ENCODE assay signal across 15 cellular contexts in the genomic region with DNA sequence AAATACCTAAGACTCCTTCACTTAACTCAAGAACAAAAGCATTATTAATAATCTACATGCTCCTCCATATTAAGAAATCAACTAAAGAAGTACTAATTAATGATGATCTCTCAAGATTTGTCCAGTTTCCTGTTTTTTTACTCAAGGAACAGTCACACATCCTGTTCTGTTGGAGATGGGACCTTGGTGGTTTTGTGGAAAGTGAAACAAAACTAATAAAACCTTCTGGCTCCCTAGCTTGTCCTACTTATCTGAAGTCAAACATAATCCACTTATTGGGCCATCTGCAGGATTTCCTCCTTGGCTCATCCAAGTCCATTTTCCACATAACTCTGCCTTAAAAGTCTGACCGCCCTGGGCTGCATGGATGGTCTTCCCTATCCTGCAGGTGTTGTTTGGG.
DNase-seq lines count a peak whose midpoint lies in the region; ATAC-seq and TF ChIP-seq lines count a peak whose summit lies in the region.
"Had no signal": no experiment of that assay in that cellular context is flagged by ENCODE, and none has a peak within 500 bp of the region (broad histone marks: within the 10 kb centered on the region; RNA-seq: fewer than 3 reads in every experiment).

No MANE protein-coding gene starts in this region.

- 50 to 63% methylated on average over 1 of the region's 1 CpG for WGBS in upper lobe of left lung, 2 donors

- DNase-seq in activated naive CD4-positive, alpha-beta T cell treated with anti-CD3 and anti-CD28 coated beads for 36 hours = no peak
- DNase-seq in OCI-M1 (lab: John Stamatoyannopoulos, UW) (peak; percentile 54), upper lobe of left lung (no peak), A172 (ENCODE audit: low spot score) (no peak), foreskin melanocyte (no peak)
- DNase-seq in effector memory CD8-positive, alpha-beta T cell = no peak
- DNase-seq: activated CD8-positive, alpha-beta memory T cell treated with anti-CD3 and anti-CD28 coated beads, Interleukin-2, amount 50 U/mL, for 4 hours; hypothalamus; NCI-H1092; NCI-H774; psoas muscle had no signal

- H3K4me1 Mint-ChIP-seq in activated naive CD4-positive, alpha-beta T cell treated with anti-CD3 and anti-CD28 coated beads, Interleukin-2, amount 50 U/mL, for 24 hours = peaks cover 21% of the 10 kb centered on the region
- H3K4me1 Mint-ChIP-seq in activated naive CD4-positive, alpha-beta T cell treated with anti-CD3 and anti-CD28 coated beads for 36 hours (ENCODE audit: low read depth) = peaks cover 9% of the 10 kb centered on the region
- H3K4me1 Mint-ChIP-seq in effector memory CD8-positive, alpha-beta T cell (ENCODE audit: low read depth in 2 of 2) = peaks cover 0 to 1% of the 10 kb centered on the region in 2 donors

- no peaks in the 10 kb centered on the region for H3K27me3 Mint-ChIP-seq in activated naive CD4-positive, alpha-beta T cell treated with anti-CD3 and anti-CD28 coated beads, Interleukin-2, amount 50 U/mL, for 24 hours
- no peaks in the 10 kb centered on the region for H3K27me3 Mint-ChIP-seq in activated naive CD4-positive, alpha-beta T cell treated with anti-CD3 and anti-CD28 coated beads for 36 hours (ENCODE audit: low read depth)
- no peaks in the 10 kb centered on the region for H3K27me3 Mint-ChIP-seq in effector memory CD8-positive, alpha-beta T cell

- no peaks in the 10 kb centered on the region for H3K9me3 Mint-ChIP-seq in activated naive CD4-positive, alpha-beta T cell treated with anti-CD3 and anti-CD28 coated beads, Interleukin-2, amount 50 U/mL, for 24 hours
- H3K9me3 Mint-ChIP-seq in activated naive CD4-positive, alpha-beta T cell treated with anti-CD3 and anti-CD28 coated beads for 36 hours = no peaks in the 10 kb centered on the region
- H3K9me3 Mint-ChIP-seq in effector memory CD8-positive, alpha-beta T cell = no peaks in the 10 kb centered on the region
- H3K9me3 Mint-ChIP-seq: memory B cell had no signal

- no peak for ATAC-seq in effector memory CD8-positive, alpha-beta T cell (replicated peaks)
- no peak for ATAC-seq in upper lobe of left lung (ENCODE audit: low FRiP score in 2 of 2)
- no peak for ATAC-seq in HG02840 (IDR thresholded peaks at IDR 0.05; ENCODE audit: low FRiP score, unreplicated experiment)
- ATAC-seq: psoas muscle had no signal

- no peak for TF ChIP-seq EP300 in upper lobe of left lung (IDR thresholded peaks at IDR 0.05)

- intact Hi-C loops in activated naive CD4-positive, alpha-beta T cell treated with anti-CD3 and anti-CD28 coated beads for 36 hours (cut with micrococcal nuclease) = no loop called here

- H3K27ac Mint-ChIP-seq in activated naive CD4-positive, alpha-beta T cell treated with anti-CD3 and anti-CD28 coated beads, Interleukin-2, amount 50 U/mL, for 24 hours = no peak overlapping the region
- no peak overlapping the region for H3K27ac Mint-ChIP-seq in activated naive CD4-positive, alpha-beta T cell treated with anti-CD3 and anti-CD28 coated beads for 36 hours
- peak overlapping the region in 1 of 2 donors; percentile 41 for H3K27ac Mint-ChIP-seq in effector memory CD8-positive, alpha-beta T cell
- H3K27ac Mint-ChIP-seq: memory B cell had no signal

- no peak for TF ChIP-seq CTCF in upper lobe of left lung (IDR thresholded peaks at IDR 0.05)

- no peak overlapping the region for H3K4me3 ChIP-seq in upper lobe of left lung
- H3K4me3 ChIP-seq: ascending aorta, psoas muscle had no signal

- no peaks in the 10 kb centered on the region for H3K36me3 ChIP-seq in upper lobe of left lung
- H3K36me3 ChIP-seq: ascending aorta had no signal

- no peaks in the 10 kb centered on the region for H3K36me3 Mint-ChIP-seq in activated naive CD4-positive, alpha-beta T cell treated with anti-CD3 and anti-CD28 coated beads, Interleukin-2, amount 50 U/mL, for 24 hours
- no peaks in the 10 kb centered on the region for H3K36me3 Mint-ChIP-seq in activated naive CD4-positive, alpha-beta T cell treated with anti-CD3 and anti-CD28 coated beads for 36 hours (ENCODE audit: low read depth)
- H3K36me3 Mint-ChIP-seq in effector memory CD8-positive, alpha-beta T cell (ENCODE audit: insufficient read depth) = peaks cover 13% of the 10 kb centered on the region
- H3K36me3 Mint-ChIP-seq: memory B cell had no signal

- peaks cover 10 to 23% (median 17%) of the 10 kb centered on the region in 4 donors for H3K4me1 ChIP-seq in upper lobe of left lung
- H3K4me1 ChIP-seq: ascending aorta, psoas muscle had no signal

- peak overlapping the region in 3 of 4 donors; percentile 53 to 58 (median 55) for H3K27ac ChIP-seq in upper lobe of left lung
- H3K27ac ChIP-seq: ascending aorta, psoas muscle had no signal

- H3K4me3 Mint-ChIP-seq in activated naive CD4-positive, alpha-beta T cell treated with anti-CD3 and anti-CD28 coated beads, Interleukin-2, amount 50 U/mL, for 24 hours = peak overlapping the region; percentile 11
- H3K4me3 Mint-ChIP-seq in activated naive CD4-positive, alpha-beta T cell treated with anti-CD3 and anti-CD28 coated beads for 36 hours = no peak overlapping the region
- peak overlapping the region; percentile 13 to 23 for H3K4me3 Mint-ChIP-seq in effector memory CD8-positive, alpha-beta T cell
- H3K4me3 Mint-ChIP-seq: memory B cell had no signal

- no peak for TF ChIP-seq POLR2A in upper lobe of left lung (IDR thresholded peaks at IDR 0.05)

- H3K27me3 ChIP-seq in upper lobe of left lung = no peaks in the 10 kb centered on the region
- H3K27me3 ChIP-seq: ascending aorta had no signal

- CTCF ChIA-PET in activated naive CD4-positive, alpha-beta T cell treated with anti-CD3 and anti-CD28 coated beads for 36 hours (lab: Charles Lee) = no interaction called here

- no peaks in the 10 kb centered on the region for H3K9me3 ChIP-seq in upper lobe of left lung
- H3K9me3 ChIP-seq: ascending aorta, psoas muscle had no signal
